Comparison of ENCODE assay signal across 9 cellular contexts in the genomic region with DNA sequence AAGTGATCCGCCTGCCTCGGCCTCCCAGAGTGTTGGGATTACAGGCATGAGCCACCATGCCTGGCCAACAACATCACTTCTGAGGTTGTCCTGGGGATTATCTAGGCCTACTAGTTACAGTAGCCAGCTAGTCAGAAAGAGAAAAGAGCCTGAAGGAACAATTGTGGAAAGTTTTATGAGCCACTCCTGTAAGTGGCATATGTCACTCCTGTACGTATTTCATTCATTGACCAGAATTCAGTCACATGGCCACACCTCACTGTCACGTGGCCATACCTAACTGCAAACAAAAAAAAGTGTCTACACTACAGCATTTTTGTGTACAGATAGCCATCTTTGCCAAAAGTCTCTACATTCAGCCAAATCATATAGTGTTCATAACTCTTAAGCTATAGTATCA.
"Had no signal": no experiment of that assay in that cellular context is flagged by ENCODE, and none has a peak within 500 bp of the region (broad histone marks: within the 10 kb centered on the region; RNA-seq: fewer than 3 reads in every experiment).

No MANE protein-coding gene starts in this region.

- H3K4me2 ChIP-seq: GM23338 had no signal

- DNase-seq: H9, HCEC 1CT, HFFc6, KG1 had no signal

- H3K27ac ChIP-seq: HL-60 had no signal

- H3K4me3 ChIP-seq: GM23338 had no signal

- FAIRE-seq: H1, H54, HepG2 had no signal

- ATAC-seq: GM23338 had no signal

- H2AFZ ChIP-seq: GM23338 had no signal
